27 cellular contexts compared by ENCODE assay signal in genomic region chr7:26105206-26105605, GRCh38.
"Had no signal": no experiment of that assay in that cellular context is flagged by ENCODE, and none has a peak within 500 bp of the region (broad histone marks: within the 10 kb centered on the region; RNA-seq: fewer than 3 reads in every experiment).

No MANE protein-coding gene starts in this region.

- H3K27me3 Mint-ChIP-seq: activated CD4-positive, alpha-beta memory T cell treated with anti-CD3 and anti-CD28 coated beads, Interleukin-2, amount 10 ng/mL, durations not matched to agents 7 days and 5 days; activated CD4-positive, alpha-beta T cell treated with anti-CD3 and anti-CD28 coated beads, Interleukin-2, amount 10 ng/mL, durations not matched to agents 7 days and 5 days; activated T-cell treated with anti-CD3 and anti-CD28 coated beads, Interleukin-2, amount 50 U/mL, for 24 hours; activated T-helper 17 cell treated with anti-CD3 and anti-CD28 coated beads, Interleukin-2, amount 50 U/mL, for 72 hours; stimulated activated memory B cell treated with anti-CD40 and anti-IgM and Interleukin-4, amounts not matched to agents 10 μg/mL and 1 μg/mL and 100 μg/mL, for 72 hours; T-helper 17 cell had no signal

- DNase-seq: activated CD4-positive, alpha-beta memory T cell treated with anti-CD3 and anti-CD28 coated beads, Interleukin-2, amount 10 ng/mL, durations not matched to agents 7 days and 5 days; activated CD4-positive, alpha-beta T cell treated with anti-CD3 and anti-CD28 coated beads for 1 hour; activated CD4-positive, alpha-beta T cell treated with anti-CD3 and anti-CD28 coated beads, Interleukin-2, amount 10 ng/mL, durations not matched to agents 7 days and 5 days; activated CD8-positive, alpha-beta memory T cell treated with anti-CD3 and anti-CD28 coated beads, Interleukin-2, amount 50 U/mL, for 48 hours; activated gamma-delta T cell treated with Interleukin-2 at 50 U/mL for 16 hours; activated T-cell treated with anti-CD3 and anti-CD28 coated beads, Interleukin-2, amount 50 U/mL, for 24 hours; colonic mucosa; effector memory CD4-positive, alpha-beta T cell; erythroblast; left cardiac atrium; left ventricle myocardium superior; mucosa of descending colon; nucleus accumbens; psoas muscle; sigmoid colon; small intestine; stimulated activated CD4-positive, alpha-beta T cell treated with anti-CD3 and anti-CD28 coated beads, Interleukin-4, amount 100 ng/mL, for 4 hours; stimulated activated CD8-positive, alpha-beta memory T cell treated with anti-CD3 and anti-CD28 coated beads, Interleukin-4, amount 100 ng/mL, for 48 hours; stomach; T-helper 17 cell; T1000; thyroid gland had no signal

- H3K9me3 Mint-ChIP-seq: activated CD4-positive, alpha-beta memory T cell treated with anti-CD3 and anti-CD28 coated beads, Interleukin-2, amount 10 ng/mL, durations not matched to agents 7 days and 5 days; activated CD4-positive, alpha-beta T cell treated with anti-CD3 and anti-CD28 coated beads, Interleukin-2, amount 10 ng/mL, durations not matched to agents 7 days and 5 days; activated naive CD4-positive, alpha-beta T cell treated with anti-CD3 and anti-CD28 coated beads, Interleukin-2, amount 50 U/mL, for 72 hours; activated T-cell treated with anti-CD3 and anti-CD28 coated beads, Interleukin-2, amount 50 U/mL, for 24 hours; activated T-helper 17 cell treated with anti-CD3 and anti-CD28 coated beads, Interleukin-2, amount 50 U/mL, for 72 hours; central memory CD8-positive, alpha-beta T cell; stimulated activated memory B cell treated with anti-CD40 and anti-IgM and Interleukin-4, amounts not matched to agents 10 μg/mL and 1 μg/mL and 100 μg/mL, for 72 hours; WTC11 had no signal

- H3K4me1 Mint-ChIP-seq: activated T-helper 17 cell treated with anti-CD3 and anti-CD28 coated beads, Interleukin-2, amount 50 U/mL, for 72 hours had no signal

- H3K4me3 Mint-ChIP-seq: activated CD4-positive, alpha-beta memory T cell treated with anti-CD3 and anti-CD28 coated beads, Interleukin-2, amount 10 ng/mL, durations not matched to agents 7 days and 5 days; activated CD4-positive, alpha-beta T cell treated with anti-CD3 and anti-CD28 coated beads, Interleukin-2, amount 10 ng/mL, durations not matched to agents 7 days and 5 days; activated T-cell treated with anti-CD3 and anti-CD28 coated beads, Interleukin-2, amount 50 U/mL, for 24 hours; activated T-helper 17 cell treated with anti-CD3 and anti-CD28 coated beads, Interleukin-2, amount 50 U/mL, for 72 hours; central memory CD8-positive, alpha-beta T cell; stimulated activated memory B cell treated with anti-CD40 and anti-IgM and Interleukin-4, amounts not matched to agents 10 μg/mL and 1 μg/mL and 100 μg/mL, for 72 hours; T-helper 17 cell; WTC11 had no signal

- H3K36me3 Mint-ChIP-seq: activated naive CD4-positive, alpha-beta T cell treated with anti-CD3 and anti-CD28 coated beads, Interleukin-2, amount 50 U/mL, for 72 hours; stimulated activated memory B cell treated with anti-CD40 and anti-IgM and Interleukin-4, amounts not matched to agents 10 μg/mL and 1 μg/mL and 100 μg/mL, for 72 hours; WTC11 had no signal

- H3K27ac Mint-ChIP-seq: activated CD4-positive, alpha-beta memory T cell treated with anti-CD3 and anti-CD28 coated beads, Interleukin-2, amount 10 ng/mL, durations not matched to agents 7 days and 5 days; activated CD4-positive, alpha-beta T cell treated with anti-CD3 and anti-CD28 coated beads, Interleukin-2, amount 10 ng/mL, durations not matched to agents 7 days and 5 days; activated naive CD4-positive, alpha-beta T cell treated with anti-CD3 and anti-CD28 coated beads, Interleukin-2, amount 50 U/mL, for 72 hours; activated T-cell treated with anti-CD3 and anti-CD28 coated beads, Interleukin-2, amount 50 U/mL, for 24 hours; activated T-helper 17 cell treated with anti-CD3 and anti-CD28 coated beads, Interleukin-2, amount 50 U/mL, for 72 hours; stimulated activated memory B cell treated with anti-CD40 and anti-IgM and Interleukin-4, amounts not matched to agents 10 μg/mL and 1 μg/mL and 100 μg/mL, for 72 hours; T-helper 17 cell; WTC11 had no signal
